1 cellular context compared by ENCODE assay signal in the genomic region with DNA sequence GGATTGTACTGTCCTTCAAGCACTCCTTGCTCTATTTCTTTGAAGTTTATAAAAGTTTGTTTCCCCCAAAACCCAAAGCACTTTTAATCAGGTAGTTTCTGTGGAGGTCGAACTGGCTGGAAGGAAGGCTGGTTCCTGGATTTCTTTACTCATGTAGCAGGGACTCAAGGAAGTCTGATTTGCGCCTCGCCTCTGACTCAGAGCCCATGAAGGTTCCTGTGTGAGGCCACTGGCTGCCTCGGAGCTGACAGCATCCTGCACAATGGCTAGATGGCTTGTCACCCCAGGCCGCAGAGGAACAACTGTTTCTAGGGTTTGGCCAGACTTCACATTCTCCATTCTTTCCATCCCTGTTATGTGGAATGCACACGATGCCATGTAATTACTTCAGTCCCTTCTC.
TF ChIP-seq lines count a peak whose summit lies in the region.

No MANE protein-coding gene starts in this region.

TF ChIP-seq in GM23338, 12 proteins besides CTCF, POLR2A, EP300 and RAD21:
- TF ChIP-seq EZH2 (IDR thresholded peaks at IDR 0.05; ENCODE audit: low read depth, unreplicated experiment) (no peak), JUNB (IDR thresholded peaks at IDR 0.05; ENCODE audit: unreplicated experiment) (no peak), CREB1 (CRISPR knock-in tag; IDR thresholded peaks at IDR 0.05; ENCODE audit: low read depth) (no peak), POLR2AphosphoS5 (IDR thresholded peaks at IDR 0.05; ENCODE audit: low read depth) (no peak), NANOG (IDR thresholded peaks at IDR 0.05; ENCODE audit: borderline replicate concordance) (no peak), ZNF114 (CRISPR knock-in tag; IDR thresholded peaks at IDR 0.05) (no peak), ZNF331 (CRISPR knock-in tag; IDR thresholded peaks at IDR 0.05; ENCODE audit: low read depth) (no peak), STAT1 (IDR thresholded peaks at IDR 0.05; ENCODE audit: unreplicated experiment) (no peak), EZH2phosphoT487 (IDR thresholded peaks at IDR 0.05; ENCODE audit: unreplicated experiment) (no peak)
- TF ChIP-seq, protein P1, sequence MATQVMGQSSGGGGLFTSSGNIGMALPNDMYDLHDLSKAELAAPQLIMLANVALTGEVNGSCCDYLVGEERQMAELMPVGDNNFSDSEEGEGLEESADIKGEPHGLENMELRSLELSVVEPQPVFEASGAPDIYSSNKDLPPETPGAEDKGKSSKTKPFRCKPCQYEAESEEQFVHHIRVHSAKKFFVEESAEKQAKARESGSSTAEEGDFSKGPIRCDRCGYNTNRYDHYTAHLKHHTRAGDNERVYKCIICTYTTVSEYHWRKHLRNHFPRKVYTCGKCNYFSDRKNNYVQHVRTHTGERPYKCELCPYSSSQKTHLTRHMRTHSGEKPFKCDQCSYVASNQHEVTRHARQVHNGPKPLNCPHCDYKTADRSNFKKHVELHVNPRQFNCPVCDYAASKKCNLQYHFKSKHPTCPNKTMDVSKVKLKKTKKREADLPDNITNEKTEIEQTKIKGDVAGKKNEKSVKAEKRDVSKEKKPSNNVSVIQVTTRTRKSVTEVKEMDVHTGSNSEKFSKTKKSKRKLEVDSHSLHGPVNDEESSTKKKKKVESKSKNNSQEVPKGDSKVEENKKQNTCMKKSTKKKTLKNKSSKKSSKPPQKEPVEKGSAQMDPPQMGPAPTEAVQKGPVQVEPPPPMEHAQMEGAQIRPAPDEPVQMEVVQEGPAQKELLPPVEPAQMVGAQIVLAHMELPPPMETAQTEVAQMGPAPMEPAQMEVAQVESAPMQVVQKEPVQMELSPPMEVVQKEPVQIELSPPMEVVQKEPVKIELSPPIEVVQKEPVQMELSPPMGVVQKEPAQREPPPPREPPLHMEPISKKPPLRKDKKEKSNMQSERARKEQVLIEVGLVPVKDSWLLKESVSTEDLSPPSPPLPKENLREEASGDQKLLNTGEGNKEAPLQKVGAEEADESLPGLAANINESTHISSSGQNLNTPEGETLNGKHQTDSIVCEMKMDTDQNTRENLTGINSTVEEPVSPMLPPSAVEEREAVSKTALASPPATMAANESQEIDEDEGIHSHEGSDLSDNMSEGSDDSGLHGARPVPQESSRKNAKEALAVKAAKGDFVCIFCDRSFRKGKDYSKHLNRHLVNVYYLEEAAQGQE (IDR thresholded peaks at IDR 0.05; ENCODE audit: unreplicated experiment) = no peak
- TF ChIP-seq, protein P2, sequence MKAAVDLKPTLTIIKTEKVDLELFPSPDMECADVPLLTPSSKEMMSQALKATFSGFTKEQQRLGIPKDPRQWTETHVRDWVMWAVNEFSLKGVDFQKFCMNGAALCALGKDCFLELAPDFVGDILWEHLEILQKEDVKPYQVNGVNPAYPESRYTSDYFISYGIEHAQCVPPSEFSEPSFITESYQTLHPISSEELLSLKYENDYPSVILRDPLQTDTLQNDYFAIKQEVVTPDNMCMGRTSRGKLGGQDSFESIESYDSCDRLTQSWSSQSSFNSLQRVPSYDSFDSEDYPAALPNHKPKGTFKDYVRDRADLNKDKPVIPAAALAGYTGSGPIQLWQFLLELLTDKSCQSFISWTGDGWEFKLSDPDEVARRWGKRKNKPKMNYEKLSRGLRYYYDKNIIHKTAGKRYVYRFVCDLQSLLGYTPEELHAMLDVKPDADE (IDR thresholded peaks at IDR 0.05) = no peak
- TF ChIP-seq, protein P3, sequence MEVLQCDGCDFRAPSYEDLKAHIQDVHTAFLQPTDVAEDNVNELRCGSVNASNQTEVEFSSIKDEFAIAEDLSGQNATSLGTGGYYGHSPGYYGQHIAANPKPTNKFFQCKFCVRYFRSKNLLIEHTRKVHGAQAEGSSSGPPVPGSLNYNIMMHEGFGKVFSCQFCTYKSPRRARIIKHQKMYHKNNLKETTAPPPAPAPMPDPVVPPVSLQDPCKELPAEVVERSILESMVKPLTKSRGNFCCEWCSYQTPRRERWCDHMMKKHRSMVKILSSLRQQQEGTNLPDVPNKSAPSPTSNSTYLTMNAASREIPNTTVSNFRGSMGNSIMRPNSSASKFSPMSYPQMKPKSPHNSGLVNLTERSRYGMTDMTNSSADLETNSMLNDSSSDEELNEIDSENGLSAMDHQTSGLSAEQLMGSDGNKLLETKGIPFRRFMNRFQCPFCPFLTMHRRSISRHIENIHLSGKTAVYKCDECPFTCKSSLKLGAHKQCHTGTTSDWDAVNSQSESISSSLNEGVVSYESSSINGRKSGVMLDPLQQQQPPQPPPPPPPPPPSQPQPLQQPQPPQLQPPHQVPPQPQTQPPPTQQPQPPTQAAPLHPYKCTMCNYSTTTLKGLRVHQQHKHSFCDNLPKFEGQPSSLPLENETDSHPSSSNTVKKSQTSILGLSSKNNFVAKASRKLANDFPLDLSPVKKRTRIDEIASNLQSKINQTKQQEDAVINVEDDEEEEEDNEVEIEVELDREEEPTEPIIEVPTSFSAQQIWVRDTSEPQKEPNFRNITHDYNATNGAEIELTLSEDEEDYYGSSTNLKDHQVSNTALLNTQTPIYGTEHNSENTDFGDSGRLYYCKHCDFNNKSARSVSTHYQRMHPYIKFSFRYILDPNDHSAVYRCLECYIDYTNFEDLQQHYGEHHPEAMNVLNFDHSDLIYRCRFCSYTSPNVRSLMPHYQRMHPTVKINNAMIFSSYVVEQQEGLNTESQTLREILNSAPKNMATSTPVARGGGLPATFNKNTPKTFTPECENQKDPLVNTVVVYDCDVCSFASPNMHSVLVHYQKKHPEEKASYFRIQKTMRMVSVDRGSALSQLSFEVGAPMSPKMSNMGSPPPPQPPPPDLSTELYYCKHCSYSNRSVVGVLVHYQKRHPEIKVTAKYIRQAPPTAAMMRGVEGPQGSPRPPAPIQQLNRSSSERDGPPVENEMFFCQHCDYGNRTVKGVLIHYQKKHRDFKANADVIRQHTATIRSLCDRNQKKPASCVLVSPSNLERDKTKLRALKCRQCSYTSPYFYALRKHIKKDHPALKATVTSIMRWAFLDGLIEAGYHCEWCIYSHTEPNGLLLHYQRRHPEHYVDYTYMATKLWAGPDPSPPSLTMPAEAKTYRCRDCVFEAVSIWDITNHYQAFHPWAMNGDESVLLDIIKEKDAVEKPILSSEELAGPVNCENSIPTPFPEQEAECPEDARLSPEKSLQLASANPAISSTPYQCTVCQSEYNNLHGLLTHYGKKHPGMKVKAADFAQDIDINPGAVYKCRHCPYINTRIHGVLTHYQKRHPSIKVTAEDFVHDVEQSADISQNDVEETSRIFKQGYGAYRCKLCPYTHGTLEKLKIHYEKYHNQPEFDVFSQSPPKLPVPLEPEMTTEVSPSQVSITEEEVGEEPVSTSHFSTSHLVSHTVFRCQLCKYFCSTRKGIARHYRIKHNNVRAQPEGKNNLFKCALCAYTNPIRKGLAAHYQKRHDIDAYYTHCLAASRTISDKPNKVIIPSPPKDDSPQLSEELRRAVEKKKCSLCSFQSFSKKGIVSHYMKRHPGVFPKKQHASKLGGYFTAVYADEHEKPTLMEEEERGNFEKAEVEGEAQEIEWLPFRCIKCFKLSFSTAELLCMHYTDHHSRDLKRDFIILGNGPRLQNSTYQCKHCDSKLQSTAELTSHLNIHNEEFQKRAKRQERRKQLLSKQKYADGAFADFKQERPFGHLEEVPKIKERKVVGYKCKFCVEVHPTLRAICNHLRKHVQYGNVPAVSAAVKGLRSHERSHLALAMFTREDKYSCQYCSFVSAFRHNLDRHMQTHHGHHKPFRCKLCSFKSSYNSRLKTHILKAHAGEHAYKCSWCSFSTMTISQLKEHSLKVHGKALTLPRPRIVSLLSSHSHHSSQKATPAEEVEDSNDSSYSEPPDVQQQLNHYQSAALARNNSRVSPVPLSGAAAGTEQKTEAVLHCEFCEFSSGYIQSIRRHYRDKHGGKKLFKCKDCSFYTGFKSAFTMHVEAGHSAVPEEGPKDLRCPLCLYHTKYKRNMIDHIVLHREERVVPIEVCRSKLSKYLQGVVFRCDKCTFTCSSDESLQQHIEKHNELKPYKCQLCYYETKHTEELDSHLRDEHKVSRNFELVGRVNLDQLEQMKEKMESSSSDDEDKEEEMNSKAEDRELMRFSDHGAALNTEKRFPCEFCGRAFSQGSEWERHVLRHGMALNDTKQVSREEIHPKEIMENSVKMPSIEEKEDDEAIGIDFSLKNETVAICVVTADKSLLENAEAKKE (CRISPR knock-in tag; IDR thresholded peaks at IDR 0.05) = no peak
